ENCODE assay signal across 10 cellular contexts in genomic region chr10:124864421-124865193, GRCh38.
A peak's percentile ranks its signal among the peaks of the same experiment; 100 is the strongest.
DNase-seq lines count a peak whose midpoint lies in the region; ATAC-seq and TF ChIP-seq lines count a peak whose summit lies in the region.
"Had no signal": no experiment of that assay in that cellular context is flagged by ENCODE, and none has a peak within 500 bp of the region (broad histone marks: within the 10 kb centered on the region; RNA-seq: fewer than 3 reads in every experiment).

No MANE protein-coding gene starts in this region.

- H3K4me3 ChIP-seq in Caco-2 (ENCODE audit: low read depth, low read length) (no peak overlapping the region), left lung (no peak overlapping the region)
- H3K4me3 ChIP-seq: GM23338 had no signal

- BruUV-seq in Caco-2 (replicated peaks; lab: Mats Ljungman, UMichigan), result no TSS peak

- no peak for TF ChIP-seq CTCF in Caco-2 (IDR thresholded peaks at IDR 0.05; ENCODE audit: insufficient read depth in 1 of 2, low read depth in 1 of 2, low read length in 1 of 2, severe bottlenecking in 1 of 2, unreplicated experiment in 1 of 2)
- TF ChIP-seq CTCF in left lung (IDR thresholded peaks at IDR 0.05), result no peak

- intact Hi-C loops in Caco-2 (cut with micrococcal nuclease; ENCODE audit: unreplicated experiment) (no loop called here), left lung (cut with DNase I) (no loop called here)

- H3K4me1 ChIP-seq in Caco-2 (peaks cover 22% of the 10 kb centered on the region), left lung (no peaks in the 10 kb centered on the region)

- H3K4me1 Mint-ChIP-seq in Caco-2 (ENCODE audit: low read depth, unreplicated experiment), result no peaks in the 10 kb centered on the region
- no peaks in the 10 kb centered on the region for H3K4me1 Mint-ChIP-seq in activated naive CD4-positive, alpha-beta T cell treated with anti-CD3 and anti-CD28 coated beads, Interleukin-2, amount 10 ng/mL, durations not matched to agents 7 days and 5 days
- H3K4me1 Mint-ChIP-seq: B cell, GM23338 had no signal

- no peak overlapping the region for H3K27ac ChIP-seq in left lung

- POLR2A ChIA-PET in Caco-2 (lab: Charles Lee), result no interaction called here

- peak; percentile 98 for ATAC-seq in left lung
- ATAC-seq: GM23338 had no signal

- no peak overlapping the region for H3K4me3 Mint-ChIP-seq in Caco-2 (ENCODE audit: unreplicated experiment)
- no peak overlapping the region for H3K4me3 Mint-ChIP-seq in activated naive CD4-positive, alpha-beta T cell treated with anti-CD3 and anti-CD28 coated beads, Interleukin-2, amount 10 ng/mL, durations not matched to agents 7 days and 5 days
- H3K4me3 Mint-ChIP-seq: B cell, GM23338 had no signal

- H3K27ac Mint-ChIP-seq in Caco-2 (ENCODE audit: unreplicated experiment), result peak overlapping the region; percentile 31
- H3K27ac Mint-ChIP-seq in activated naive CD4-positive, alpha-beta T cell treated with anti-CD3 and anti-CD28 coated beads, Interleukin-2, amount 10 ng/mL, durations not matched to agents 7 days and 5 days, result no peak overlapping the region
- H3K27ac Mint-ChIP-seq: B cell, GM23338 had no signal

- H3K9me3 ChIP-seq in Caco-2 (no peaks in the 10 kb centered on the region), left lung (no peaks in the 10 kb centered on the region)

- CTCF ChIA-PET in Caco-2 (lab: Charles Lee), result interaction anchor here (0.6 to 1.1 kb wide), 3 partner anchors 73 to 293 kb away, joined by 3 to 5 read pairs (median 3); partner anchors contain the start of gene EEF1AKMT2
- CTCF ChIA-PET in activated naive CD4-positive, alpha-beta T cell treated with anti-CD3 and anti-CD28 coated beads, Interleukin-2, amount 10 ng/mL, durations not matched to agents 7 days and 5 days (lab: Charles Lee), result no interaction called here

- no peaks in the 10 kb centered on the region for H3K27me3 Mint-ChIP-seq in Caco-2 (ENCODE audit: insufficient read depth, unreplicated experiment)
- H3K27me3 Mint-ChIP-seq in activated naive CD4-positive, alpha-beta T cell treated with anti-CD3 and anti-CD28 coated beads, Interleukin-2, amount 10 ng/mL, durations not matched to agents 7 days and 5 days, result no peaks in the 10 kb centered on the region

- DNase-seq in Caco-2, result peak in 1 of 2 experiments; percentile 35
- DNase-seq in NCI-H2029 (lab: John Stamatoyannopoulos, UW), result peak; percentile 20
- DNase-seq in cerebellar nuclear complex (lab: John Stamatoyannopoulos, UW), result peak; percentile 71 to 83
- peak; percentile 75 to 82 for DNase-seq in left lung
- no peak for DNase-seq in GM03348 (ENCODE audit: low spot score)
- DNase-seq in GM19238 (ENCODE audit: insufficient read length, low spot score), result no peak
- no peak for DNase-seq in middle frontal gyrus (ENCODE audit: extremely low spot score, low spot score)
- no peak for DNase-seq in activated naive CD4-positive, alpha-beta T cell treated with anti-CD3 and anti-CD28 coated beads, Interleukin-2, amount 10 ng/mL, durations not matched to agents 7 days and 5 days

- H3K27me3 ChIP-seq in Caco-2 (replicated peaks; ENCODE audit: control insufficient read depth, insufficient read depth, low read length) (no peaks in the 10 kb centered on the region), left lung (no peaks in the 10 kb centered on the region)

- no peaks in the 10 kb centered on the region for H3K9me3 Mint-ChIP-seq in Caco-2 (ENCODE audit: unreplicated experiment)
- H3K9me3 Mint-ChIP-seq in activated naive CD4-positive, alpha-beta T cell treated with anti-CD3 and anti-CD28 coated beads, Interleukin-2, amount 10 ng/mL, durations not matched to agents 7 days and 5 days, result no peaks in the 10 kb centered on the region
- H3K9me3 Mint-ChIP-seq: GM23338 had no signal

- no peaks in the 10 kb centered on the region for H3K36me3 Mint-ChIP-seq in Caco-2 (ENCODE audit: insufficient read depth, unreplicated experiment)
- no peaks in the 10 kb centered on the region for H3K36me3 Mint-ChIP-seq in activated naive CD4-positive, alpha-beta T cell treated with anti-CD3 and anti-CD28 coated beads, Interleukin-2, amount 10 ng/mL, durations not matched to agents 7 days and 5 days

- H3K36me3 ChIP-seq in Caco-2 (ENCODE audit: control insufficient read depth, insufficient read depth, low read length) (no peaks in the 10 kb centered on the region), left lung (no peaks in the 10 kb centered on the region)

Comparison
In these comparisons a context has a peak if more than half of its experiments do, and no peak if none do; other contexts are left out.
1. DNase-seq: peak in NCI-H2029 (single experiment), cerebellar nuclear complex (2 of 2) and left lung (2 of 2); none in GM03348 (single experiment), GM19238 (single experiment), middle frontal gyrus (single experiment) and activated naive CD4-positive, alpha-beta T cell treated with anti-CD3 and anti-CD28 coated beads, Interleukin-2, amount 10 ng/mL, durations not matched to agents 7 days and 5 days (single experiment).